ENCODE assay signal across 24 cellular contexts in the genomic region with DNA sequence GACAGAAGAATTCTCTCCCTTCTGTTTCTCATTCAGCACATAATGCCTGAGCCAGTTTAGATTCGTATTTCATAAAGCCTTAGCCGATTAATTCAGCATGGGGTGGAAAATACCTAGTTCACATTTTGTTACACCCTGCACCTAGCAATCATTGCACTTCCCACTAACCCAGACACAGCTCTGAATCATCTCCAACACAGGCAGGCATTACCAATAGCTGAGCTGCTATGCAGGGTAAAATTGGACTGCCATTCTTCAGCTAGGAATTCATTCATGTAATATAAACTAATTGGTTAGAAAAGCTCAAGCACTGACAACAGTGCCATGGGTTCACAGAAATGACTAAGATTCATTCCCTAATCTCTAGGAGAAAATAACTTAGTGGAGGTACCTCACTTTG. TPM values are rescaled to one million over a fixed set of nuclear protein-coding genes. Genes with fewer than 3 reads are reported as not detected.
"Had no signal": no experiment of that assay in that cellular context is flagged by ENCODE, and none has a peak within 500 bp of the region (broad histone marks: within the 10 kb centered on the region; RNA-seq: fewer than 3 reads in every experiment).

No MANE protein-coding gene starts in this region.

- H3K27ac Mint-ChIP-seq: activated CD4-positive, alpha-beta memory T cell treated with anti-CD3 and anti-CD28 coated beads for 36 hours; activated CD4-positive, alpha-beta T cell treated with anti-CD3 and anti-CD28 coated beads for 36 hours; activated naive CD8-positive, alpha-beta T cell; T-helper 2 cell treated with Interferon-gamma antibody and Interleukin-4, amounts not matched to agents 5 μg/mL and 100 μg/mL, for 36 hours; WTC11 had no signal

- H3K9me3 ChIP-seq: colonic mucosa, gastrocnemius medialis, heart left ventricle, lower lobe of right lung, neutrophil had no signal

- H3K27ac ChIP-seq: colonic mucosa, heart left ventricle, lower lobe of right lung, neutrophil, parathyroid adenoma had no signal

- H3K79me2 ChIP-seq: parathyroid adenoma had no signal

- H3K27me3 Mint-ChIP-seq: activated CD4-positive, alpha-beta memory T cell treated with anti-CD3 and anti-CD28 coated beads for 36 hours; activated CD4-positive, alpha-beta T cell treated with anti-CD3 and anti-CD28 coated beads for 36 hours; activated naive CD8-positive, alpha-beta T cell; naive thymus-derived CD8-positive, alpha-beta T cell had no signal

- H3K9ac ChIP-seq: parathyroid adenoma had no signal

- H2AFZ ChIP-seq: parathyroid adenoma had no signal

- H3K4me1 ChIP-seq: colonic mucosa, lower lobe of right lung, parathyroid adenoma had no signal

- H3K9me3 Mint-ChIP-seq: activated CD4-positive, alpha-beta memory T cell treated with anti-CD3 and anti-CD28 coated beads for 36 hours; immature natural killer cell; naive thymus-derived CD8-positive, alpha-beta T cell; T-helper 2 cell treated with Interferon-gamma antibody and Interleukin-4, amounts not matched to agents 5 μg/mL and 100 μg/mL, for 36 hours; WTC11 had no signal

- H3K4me1 Mint-ChIP-seq: activated CD4-positive, alpha-beta T cell treated with anti-CD3 and anti-CD28 coated beads for 36 hours; immature natural killer cell; naive thymus-derived CD8-positive, alpha-beta T cell; WTC11 had no signal

- H3K27me3 ChIP-seq: colonic mucosa, gastrocnemius medialis, heart left ventricle, neutrophil had no signal

- H3K4me3 ChIP-seq: colonic mucosa, gastrocnemius medialis, heart left ventricle, lower lobe of right lung had no signal

- H3K4me3 Mint-ChIP-seq: activated CD4-positive, alpha-beta memory T cell treated with anti-CD3 and anti-CD28 coated beads for 36 hours; activated CD4-positive, alpha-beta T cell treated with anti-CD3 and anti-CD28 coated beads for 36 hours; activated naive CD8-positive, alpha-beta T cell; immature natural killer cell; naive thymus-derived CD8-positive, alpha-beta T cell; T-helper 2 cell treated with Interferon-gamma antibody and Interleukin-4, amounts not matched to agents 5 μg/mL and 100 μg/mL, for 36 hours; WTC11 had no signal

- ATAC-seq: activated CD4-positive, alpha-beta T cell treated with anti-CD3 and anti-CD28 coated beads for 36 hours; gastrocnemius medialis; heart left ventricle; left colon; lower lobe of right lung; naive thymus-derived CD8-positive, alpha-beta T cell; WTC11 had no signal

- DNase-seq: activated CD4-positive, alpha-beta memory T cell treated with anti-CD3 and anti-CD28 coated beads for 36 hours; activated CD4-positive, alpha-beta T cell treated with anti-CD3 and anti-CD28 coated beads for 36 hours; amniotic stem cell; central memory CD4-positive, alpha-beta T cell; colonic mucosa; erythroblast; gastrocnemius medialis; heart left ventricle; immature natural killer cell; left colon; lower lobe of right lung; naive thymus-derived CD8-positive, alpha-beta T cell; retina; stimulated activated CD4-positive, alpha-beta T cell treated with anti-CD3 and anti-CD28 coated beads, Interleukin-12 subunit alpha, Interleukin-12 subunit beta, amount 100 ng/mL, for 4 hours; stimulated activated CD4-positive, alpha-beta T cell treated with anti-CD3 and anti-CD28 coated beads, Interleukin-1b, Interleukin-23, amount 100 ng/mL, for 48 hours; stimulated activated CD8-positive, alpha-beta memory T cell treated with anti-CD3 and anti-CD28 coated beads, Interleukin-4, amount 100 ng/mL, for 48 hours; stimulated activated naive CD4-positive, alpha-beta T cell had no signal

RNA-seq across cellular contexts. Expression of a gene that starts 26.9 kb away (rescaled TPM):
- total RNA-seq: activated CD4-positive, alpha-beta memory T cell treated with anti-CD3 and anti-CD28 coated beads for 36 hours; activated CD4-positive, alpha-beta T cell treated with anti-CD3 and anti-CD28 coated beads for 36 hours; lower lobe of right lung; mesenteric fat pad; naive thymus-derived CD8-positive, alpha-beta T cell; ureter had no signal
- polyA plus RNA-seq: heart left ventricle; naive thymus-derived CD8-positive, alpha-beta T cell had no signal
